In genomic region chr1:234824836-234825235, GRCh38 we compare ENCODE assay signal across 5 cellular contexts.
DNase-seq lines count a peak whose midpoint lies in the region; ATAC-seq and TF ChIP-seq lines count a peak whose summit lies in the region.
"Not testable (repeated sequence)": the region's sequence is repeated elsewhere in the genome, so short reads cannot be mapped to it uniquely, and the experiment has no call there.

No MANE protein-coding gene starts in this region.

- not testable (repeated sequence) for H3K4me1 ChIP-seq in Panc1 (ENCODE audit: control insufficient read depth, insufficient read depth, low read length); colonic mucosa
- H3K4me1 ChIP-seq in mucosa of rectum (ENCODE audit: control insufficient read depth in 2 of 2, insufficient read depth in 2 of 2, low read length in 2 of 2) = peaks cover 36 to 38% of the 10 kb centered on the region in 2 donors

- in situ Hi-C loops in Panc1 (cut with HindIII; ENCODE audit: low pct_unique_long_range_greater_than_20kb, low sequenced_read_pairs) = not testable (repeated sequence)

- CTCF ChIA-PET in Panc1 (lab: Charles Lee) = interaction anchor here (0.6 kb wide), 1 partner anchor 226 kb away, joined by 4 read pairs; no protein-coding TSS in a partner anchor

- ATAC-seq in Panc1 = not testable (repeated sequence)
- peak; percentile 25 for ATAC-seq in left colon

- not testable (repeated sequence) for H3K9me3 ChIP-seq in Panc1 (ENCODE audit: control insufficient read depth, insufficient read depth, low read depth, low read length); colonic mucosa; mucosa of rectum (ENCODE audit: control insufficient read depth in 2 of 2, low read length in 2 of 2)

- POLR2A ChIA-PET in Panc1 (lab: Charles Lee) = interaction anchor here (0.7 kb wide), 1 partner anchor 27 kb away, joined by 8 read pairs; no protein-coding TSS in a partner anchor

- intact Hi-C loops in Panc1 (cut with micrococcal nuclease; ENCODE audit: unreplicated experiment); left colon (cut with DNase I, micrococcal nuclease): not testable (repeated sequence)
- intact Hi-C loops in colonic mucosa (cut with DNase I) = loop anchor here (10.0 kb wide), 1 partner anchor 130 kb away; no protein-coding TSS in a partner anchor

- H3K27me3 ChIP-seq in Panc1 (ENCODE audit: control insufficient read depth, insufficient read depth, low read length); colonic mucosa; mucosa of rectum (ENCODE audit: control insufficient read depth in 2 of 2, insufficient read depth in 2 of 2, low read length in 2 of 2): not testable (repeated sequence)

- BruUV-seq in Panc1 (replicated peaks; lab: Mats Ljungman, UMichigan) = not testable (repeated sequence)

- H3K9ac ChIP-seq in colonic mucosa (ENCODE audit: low read depth in 2 of 2, low read length in 2 of 2) (peak overlapping the region; percentile 22 to 56), mucosa of rectum (ENCODE audit: low read depth in 1 of 2, low read length in 2 of 2) (peak overlapping the region in 1 of 2 donors; percentile 6)

- DNase-seq in Panc1 (ENCODE audit: low read depth, low spot score) = not testable (repeated sequence)
- DNase-seq in colonic mucosa (peak; percentile 66), left colon (peak; percentile 51 to 62)

- not testable (repeated sequence) for H3K4me3 ChIP-seq in Panc1 (ENCODE audit: low read depth in 2 of 2, low read length in 2 of 2); colonic mucosa; mucosa of rectum (ENCODE audit: low read length in 2 of 2)

- H3K36me3 ChIP-seq in Panc1 (ENCODE audit: control insufficient read depth, insufficient read depth, low read length); colonic mucosa; mucosa of rectum (ENCODE audit: control insufficient read depth in 2 of 2, insufficient read depth in 2 of 2, low read length in 2 of 2): not testable (repeated sequence)

- not testable (repeated sequence) for TF ChIP-seq CTCF in Panc1 (IDR thresholded peaks at IDR 0.05); VCaP (conservative IDR thresholded peaks at IDR 0.05); colonic mucosa (IDR thresholded peaks at IDR 0.05)

- H3K27ac ChIP-seq in Panc1 (ENCODE audit: low read length) (peak overlapping the region; percentile 71; the same call in 1 of the 2 replicates), VCaP (peak overlapping the region; percentile 34), colonic mucosa (peak overlapping the region; percentile 75), mucosa of rectum (ENCODE audit: low read depth in 2 of 2, low read length in 2 of 2) (peak overlapping the region; percentile 86 to 88)

Comparison
In these comparisons a context has a peak if more than half of its experiments do, and no peak if none do; other contexts are left out.
1. H3K27ac ChIP-seq: peak in every context shown above with its lines; median percentile 87 in mucosa of rectum; 75 in colonic mucosa; 71 in Panc1; 34 in VCaP.